ENCODE assay signal across 18 cellular contexts in the genomic region with DNA sequence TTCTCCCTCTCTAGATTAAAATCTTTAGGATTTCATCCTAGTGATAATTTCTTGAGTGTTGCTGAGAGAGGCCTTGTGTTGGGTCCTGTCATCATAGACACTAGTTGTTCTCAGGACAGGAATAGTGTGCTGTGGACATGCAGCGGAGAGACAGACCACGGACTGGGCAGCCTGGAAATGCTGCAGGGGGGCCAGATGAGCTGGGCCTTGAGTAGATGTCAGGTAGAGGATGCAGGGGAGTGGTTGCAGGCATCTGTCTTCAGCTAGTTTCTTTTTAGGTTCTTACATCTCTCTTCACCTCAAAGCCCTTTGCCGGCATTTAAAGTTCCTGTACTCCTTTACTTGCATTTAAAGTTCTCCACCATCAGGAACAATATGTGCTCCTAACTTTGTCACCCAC.
"Had no signal": no experiment of that assay in that cellular context is flagged by ENCODE, and none has a peak within 500 bp of the region (broad histone marks: within the 10 kb centered on the region; RNA-seq: fewer than 3 reads in every experiment).

No MANE protein-coding gene starts in this region.

- H3K27ac Mint-ChIP-seq: activated CD4-positive, alpha-beta memory T cell treated with anti-CD3 and anti-CD28 coated beads for 36 hours; nephron had no signal

- H3K4me3 Mint-ChIP-seq: activated CD4-positive, alpha-beta memory T cell treated with anti-CD3 and anti-CD28 coated beads for 36 hours; nephron had no signal

- H3K4me1 Mint-ChIP-seq: nephron had no signal

- H3K27me3 Mint-ChIP-seq: activated CD4-positive, alpha-beta memory T cell treated with anti-CD3 and anti-CD28 coated beads for 36 hours had no signal

- H3K9me3 Mint-ChIP-seq: activated CD4-positive, alpha-beta memory T cell treated with anti-CD3 and anti-CD28 coated beads for 36 hours; nephron had no signal

- DNase-seq: activated CD4-positive, alpha-beta memory T cell treated with anti-CD3 and anti-CD28 coated beads for 36 hours; activated effector memory CD4-positive, alpha-beta T cell treated with anti-CD3 and anti-CD28 coated beads, Interleukin-2, amount 50 U/mL, for 16 hours; activated T-cell treated with anti-CD3 and anti-CD28 coated beads, Interleukin-2, amount 50 U/mL, for 48 hours; aorta; brain microvascular endothelial cell; central memory CD4-positive, alpha-beta T cell; colonic mucosa; foreskin melanocyte; glutamatergic neuron; hypothalamus; lower lobe of right lung; posterior cingulate gyrus; sigmoid colon; stimulated activated CD4-positive, alpha-beta T cell treated with anti-CD3 and anti-CD28 coated beads, Interleukin-4, amount 100 ng/mL, for 24 hours; stimulated activated naive CD4-positive, alpha-beta T cell; T-helper 2 cell; upper lobe of right lung had no signal

- ATAC-seq: lower lobe of right lung, upper lobe of right lung had no signal
